In the genomic region with DNA sequence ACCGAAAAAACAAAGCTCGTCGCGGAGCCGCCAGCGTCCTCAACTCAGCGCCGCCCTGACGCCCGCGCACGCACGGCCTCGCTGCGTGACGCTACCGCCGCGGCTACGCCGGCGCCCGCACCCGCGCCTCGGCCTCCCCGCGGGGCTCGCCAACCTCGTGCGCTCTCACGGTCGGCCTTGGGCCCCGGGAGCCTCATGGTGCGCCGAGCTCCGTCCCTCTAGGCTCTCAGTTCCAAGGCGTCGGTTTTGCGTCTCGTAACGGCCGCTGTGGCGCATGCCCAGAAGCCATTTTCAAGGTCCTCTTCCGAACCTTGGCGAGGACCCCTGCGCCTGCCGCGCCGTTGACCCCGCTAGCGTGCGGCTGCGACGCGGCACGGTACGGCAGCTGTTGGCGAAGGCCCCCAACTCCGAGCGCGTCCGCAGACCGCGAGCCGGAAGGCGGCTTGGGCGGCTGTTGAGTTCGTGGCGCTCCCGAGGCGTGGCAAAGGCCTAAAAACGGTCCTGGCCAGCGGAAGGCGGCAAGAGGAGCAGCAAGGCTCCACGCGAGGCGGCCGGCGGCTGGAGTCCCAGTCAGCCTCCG, we compare ENCODE assay signal across 8 cellular contexts. TPM values are rescaled to one million over a fixed set of nuclear protein-coding genes. Genes with fewer than 3 reads are reported as not detected.
A peak's percentile ranks its signal among the peaks of the same experiment; 100 is the strongest.
DNase-seq lines count a peak whose midpoint lies in the region; ATAC-seq and TF ChIP-seq lines count a peak whose summit lies in the region.

A gene (minus strand): TSS at position 64 of the 580 bp plus-strand sequence. CDS start 1,209 bp downstream, outside the sequence.

- H3K4me3 ChIP-seq in CD8-positive, alpha-beta memory T cell (ENCODE audit: low read length), result peak within 1 kb of the TSS; percentile 82
- H3K4me3 ChIP-seq in SJCRH30, result no peak within 1 kb of the TSS

- H3K9me3 Mint-ChIP-seq in CD8-positive, alpha-beta memory T cell, result no peaks in the 10 kb centered on the region
- H3K9me3 Mint-ChIP-seq in IgD-negative memory B cell, result no peaks in the 10 kb centered on the region
- no peaks in the 10 kb centered on the region for H3K9me3 Mint-ChIP-seq in WTC11

- H3K27me3 ChIP-seq in CD8-positive, alpha-beta memory T cell (ENCODE audit: insufficient read depth, low read length, poor library complexity, severe bottlenecking), result no peaks in the 10 kb centered on the region
- no peaks in the 10 kb centered on the region for H3K27me3 ChIP-seq in SJCRH30

- H3K27ac ChIP-seq in CD8-positive, alpha-beta memory T cell (ENCODE audit: low read depth, low read length), result peak within 1 kb of the TSS; percentile 94
- no peak within 1 kb of the TSS for H3K27ac ChIP-seq in SJCRH30

- DNase-seq in CD8-positive, alpha-beta memory T cell, result peak; percentile 65 to 92 (median 88)
- DNase-seq in WTC11 (ENCODE audit: low spot score) (peak; percentile 68), kidney tubule cell (ENCODE audit: low spot score) (peak; percentile 28), SJCRH30 (no peak)
- peak; percentile 89 for DNase-seq in central memory CD4-positive, alpha-beta T cell
- peak; percentile 36 to 40 for DNase-seq in stimulated activated CD4-positive, alpha-beta T cell treated with anti-CD3 and anti-CD28 coated beads, Interleukin-1b, Interleukin-23, amount 100 ng/mL, for 1 hour (ENCODE audit: low read depth in 2 of 2)

- CTCF ChIA-PET in CD8-positive, alpha-beta memory T cell (lab: Charles Lee), result interaction anchor here (1.2 to 4.4 kb wide), 9 partner anchors 10 to 100 kb away, joined by 3 to 42 read pairs (median 10); a partner anchor contains a TSS
- CTCF ChIA-PET in WTC11 (lab: Charles Lee), result interaction anchor here (0.6 to 1.4 kb wide), 2 partner anchors 32 to 101 kb away, joined by 3 to 4 read pairs; a partner anchor contains a TSS

- no peaks in the 10 kb centered on the region for H3K9me3 ChIP-seq in CD8-positive, alpha-beta memory T cell (ENCODE audit: low read length)
- H3K9me3 ChIP-seq in SJCRH30 (replicated peaks), result no peaks in the 10 kb centered on the region

- H3K27me3 Mint-ChIP-seq in CD8-positive, alpha-beta memory T cell, result no peaks in the 10 kb centered on the region
- H3K27me3 Mint-ChIP-seq in IgD-negative memory B cell, result no peaks in the 10 kb centered on the region
- H3K27me3 Mint-ChIP-seq in WTC11 (ENCODE audit: low read depth), result peaks cover 46% of the 10 kb centered on the region

- H3K4me1 Mint-ChIP-seq in CD8-positive, alpha-beta memory T cell, result peaks cover 35 to 64% (median 53%) of the 10 kb centered on the region in 3 donors
- H3K4me1 Mint-ChIP-seq in IgD-negative memory B cell (peaks cover 4 to 11% (median 7%) of the 10 kb centered on the region in 3 donors), WTC11 (0 out of 2 replicates have a peak, but pooled peaks cover 4% of the 10 kb centered on the region)

- TF ChIP-seq CTCF in WTC11 (IDR thresholded peaks at IDR 0.05), result no peak

- peak within 1 kb of the TSS; percentile 87 to 95 (median 88) for H3K4me3 Mint-ChIP-seq in CD8-positive, alpha-beta memory T cell
- H3K4me3 Mint-ChIP-seq in IgD-negative memory B cell (peak within 1 kb of the TSS; percentile 86 to 96 (median 93)), WTC11 (peak within 1 kb of the TSS; percentile 55)

- no peaks in the 10 kb centered on the region for H3K36me3 ChIP-seq in CD8-positive, alpha-beta memory T cell (ENCODE audit: insufficient read depth, low read length)
- H3K36me3 ChIP-seq in SJCRH30, result no peaks in the 10 kb centered on the region

- H3K4me1 ChIP-seq in CD8-positive, alpha-beta memory T cell (ENCODE audit: insufficient read depth, low read length), result peaks cover 16% of the 10 kb centered on the region
- no peaks in the 10 kb centered on the region for H3K4me1 ChIP-seq in SJCRH30

- POLR2A ChIA-PET in CD8-positive, alpha-beta memory T cell (lab: Charles Lee), result interaction anchor here (0.6 to 5.9 kb wide), 10 partner anchors 9 to 1734 kb away, joined by 3 to 224 read pairs (median 5); a partner anchor contains a TSS
- POLR2A ChIA-PET in WTC11 (lab: Charles Lee), result interaction anchor here (0.7 to 1.7 kb wide), 3 partner anchors 18 to 823 kb away, joined by 3 to 6 read pairs (median 3); a partner anchor contains a TSS

- H3K27ac Mint-ChIP-seq in CD8-positive, alpha-beta memory T cell, result peak within 1 kb of the TSS; percentile 95 to 100 (median 98)
- H3K27ac Mint-ChIP-seq in IgD-negative memory B cell, result peak within 1 kb of the TSS; percentile 95 to 97 (median 97)
- H3K27ac Mint-ChIP-seq in WTC11, result no peak within 1 kb of the TSS

- H3K36me3 Mint-ChIP-seq in CD8-positive, alpha-beta memory T cell, result peaks cover 0 to 22% (median 4%) of the 10 kb centered on the region in 3 donors
- H3K36me3 Mint-ChIP-seq in IgD-negative memory B cell (no peaks in the 10 kb centered on the region), WTC11 (no peaks in the 10 kb centered on the region)

- peak; percentile 88 for ATAC-seq in GM21381 (IDR thresholded peaks at IDR 0.05; ENCODE audit: unreplicated experiment)
- ATAC-seq in WTC11, result peak; percentile 83

TF ChIP-seq in WTC11, 78 proteins besides CTCF, POLR2A, EP300 and RAD21 (continues in another document):
- TF ChIP-seq, protein P1, sequence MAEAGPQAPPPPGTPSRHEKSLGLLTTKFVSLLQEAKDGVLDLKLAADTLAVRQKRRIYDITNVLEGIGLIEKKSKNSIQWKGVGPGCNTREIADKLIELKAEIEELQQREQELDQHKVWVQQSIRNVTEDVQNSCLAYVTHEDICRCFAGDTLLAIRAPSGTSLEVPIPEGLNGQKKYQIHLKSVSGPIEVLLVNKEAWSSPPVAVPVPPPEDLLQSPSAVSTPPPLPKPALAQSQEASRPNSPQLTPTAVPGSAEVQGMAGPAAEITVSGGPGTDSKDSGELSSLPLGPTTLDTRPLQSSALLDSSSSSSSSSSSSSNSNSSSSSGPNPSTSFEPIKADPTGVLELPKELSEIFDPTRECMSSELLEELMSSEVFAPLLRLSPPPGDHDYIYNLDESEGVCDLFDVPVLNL (CRISPR knock-in tag; IDR thresholded peaks at IDR 0.05; ENCODE audit: borderline replicate concordance, low read depth), result peak; percentile 55
- TF ChIP-seq NFYB (CRISPR knock-in tag; conservative IDR thresholded peaks at IDR 0.05; ENCODE audit: low read depth), result peak; percentile 43
- TF ChIP-seq, protein P2, sequence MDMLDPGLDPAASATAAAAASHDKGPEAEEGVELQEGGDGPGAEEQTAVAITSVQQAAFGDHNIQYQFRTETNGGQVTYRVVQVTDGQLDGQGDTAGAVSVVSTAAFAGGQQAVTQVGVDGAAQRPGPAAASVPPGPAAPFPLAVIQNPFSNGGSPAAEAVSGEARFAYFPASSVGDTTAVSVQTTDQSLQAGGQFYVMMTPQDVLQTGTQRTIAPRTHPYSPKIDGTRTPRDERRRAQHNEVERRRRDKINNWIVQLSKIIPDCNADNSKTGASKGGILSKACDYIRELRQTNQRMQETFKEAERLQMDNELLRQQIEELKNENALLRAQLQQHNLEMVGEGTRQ (CRISPR knock-in tag; IDR thresholded peaks at IDR 0.05), result peak; percentile 2; the same call in 1 of the 2 replicates
- peak; percentile 81; the same call in 1 of the 2 replicates for TF ChIP-seq CREM (CRISPR knock-in tag; IDR thresholded peaks at IDR 0.05)
- peak; percentile 49; the same call in 1 of the 2 replicates for TF ChIP-seq TEAD4 (CRISPR knock-in tag; IDR thresholded peaks at IDR 0.05)
- TF ChIP-seq, protein P3, sequence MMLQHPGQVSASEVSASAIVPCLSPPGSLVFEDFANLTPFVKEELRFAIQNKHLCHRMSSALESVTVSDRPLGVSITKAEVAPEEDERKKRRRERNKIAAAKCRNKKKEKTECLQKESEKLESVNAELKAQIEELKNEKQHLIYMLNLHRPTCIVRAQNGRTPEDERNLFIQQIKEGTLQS (CRISPR knock-in tag; conservative IDR thresholded peaks at IDR 0.05), result peak; percentile 69; the same call in 1 of the 2 replicates
- TF ChIP-seq, protein P4, sequence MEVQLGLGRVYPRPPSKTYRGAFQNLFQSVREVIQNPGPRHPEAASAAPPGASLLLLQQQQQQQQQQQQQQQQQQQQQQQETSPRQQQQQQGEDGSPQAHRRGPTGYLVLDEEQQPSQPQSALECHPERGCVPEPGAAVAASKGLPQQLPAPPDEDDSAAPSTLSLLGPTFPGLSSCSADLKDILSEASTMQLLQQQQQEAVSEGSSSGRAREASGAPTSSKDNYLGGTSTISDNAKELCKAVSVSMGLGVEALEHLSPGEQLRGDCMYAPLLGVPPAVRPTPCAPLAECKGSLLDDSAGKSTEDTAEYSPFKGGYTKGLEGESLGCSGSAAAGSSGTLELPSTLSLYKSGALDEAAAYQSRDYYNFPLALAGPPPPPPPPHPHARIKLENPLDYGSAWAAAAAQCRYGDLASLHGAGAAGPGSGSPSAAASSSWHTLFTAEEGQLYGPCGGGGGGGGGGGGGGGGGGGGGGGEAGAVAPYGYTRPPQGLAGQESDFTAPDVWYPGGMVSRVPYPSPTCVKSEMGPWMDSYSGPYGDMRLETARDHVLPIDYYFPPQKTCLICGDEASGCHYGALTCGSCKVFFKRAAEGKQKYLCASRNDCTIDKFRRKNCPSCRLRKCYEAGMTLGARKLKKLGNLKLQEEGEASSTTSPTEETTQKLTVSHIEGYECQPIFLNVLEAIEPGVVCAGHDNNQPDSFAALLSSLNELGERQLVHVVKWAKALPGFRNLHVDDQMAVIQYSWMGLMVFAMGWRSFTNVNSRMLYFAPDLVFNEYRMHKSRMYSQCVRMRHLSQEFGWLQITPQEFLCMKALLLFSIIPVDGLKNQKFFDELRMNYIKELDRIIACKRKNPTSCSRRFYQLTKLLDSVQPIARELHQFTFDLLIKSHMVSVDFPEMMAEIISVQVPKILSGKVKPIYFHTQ (CRISPR knock-in tag; IDR thresholded peaks at IDR 0.05), result no peak
- TF ChIP-seq CREB1 (CRISPR knock-in tag; IDR thresholded peaks at IDR 0.05), result peak; percentile 93
- TF ChIP-seq, protein P5, sequence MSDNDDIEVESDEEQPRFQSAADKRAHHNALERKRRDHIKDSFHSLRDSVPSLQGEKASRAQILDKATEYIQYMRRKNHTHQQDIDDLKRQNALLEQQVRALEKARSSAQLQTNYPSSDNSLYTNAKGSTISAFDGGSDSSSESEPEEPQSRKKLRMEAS (CRISPR knock-in tag; IDR thresholded peaks at IDR 0.05), result peak; percentile 99
- no peak; the same call in none of the 2 replicates for TF ChIP-seq ESRRA (CRISPR knock-in tag; IDR thresholded peaks at IDR 0.05; ENCODE audit: borderline replicate concordance)
- no peak for TF ChIP-seq GRHL2 (CRISPR knock-in tag; IDR thresholded peaks at IDR 0.05; ENCODE audit: insufficient replicate concordance, severe bottlenecking)
- TF ChIP-seq GTF2I (CRISPR knock-in tag; conservative IDR thresholded peaks at IDR 0.05), result no peak
- no peak for TF ChIP-seq ZNF396 (CRISPR knock-in tag; IDR thresholded peaks at IDR 0.05; ENCODE audit: borderline replicate concordance)

RNA-seq across cellular contexts. Expression of the gene that starts here (rescaled TPM):
- total RNA-seq in CD8-positive, alpha-beta memory T cell, result 10 to 100 TPM; 29.6 to 31.3 TPM
- polyA plus RNA-seq in CD8-positive, alpha-beta memory T cell, result 55.2 TPM
- polyA plus RNA-seq in IgD-negative memory B cell, result 10.1 TPM
- 4.6 to 5.3 TPM (median 4.7 TPM) in 3 replicates for total RNA-seq in WTC11 (2021)
- total RNA-seq in SJCRH30 (2014; rRNA removed; shearing (Covaris generic)), result not detected in 2 replicates

Comparison
In these comparisons a context has a peak if more than half of its experiments do, and no peak if none do; other contexts are left out.
1. DNase-seq: peak in CD8-positive, alpha-beta memory T cell (5 of 5), WTC11 (single experiment), central memory CD4-positive, alpha-beta T cell (single experiment), kidney tubule cell (single experiment) and stimulated activated CD4-positive, alpha-beta T cell treated with anti-CD3 and anti-CD28 coated beads, Interleukin-1b, Interleukin-23, amount 100 ng/mL, for 1 hour (2 of 2); none in SJCRH30 (0 of 2).
2. Peak in every context shown above with its lines, with median percentiles within 50 percentile points of each other: H3K4me3 Mint-ChIP-seq.